In the genomic region with DNA sequence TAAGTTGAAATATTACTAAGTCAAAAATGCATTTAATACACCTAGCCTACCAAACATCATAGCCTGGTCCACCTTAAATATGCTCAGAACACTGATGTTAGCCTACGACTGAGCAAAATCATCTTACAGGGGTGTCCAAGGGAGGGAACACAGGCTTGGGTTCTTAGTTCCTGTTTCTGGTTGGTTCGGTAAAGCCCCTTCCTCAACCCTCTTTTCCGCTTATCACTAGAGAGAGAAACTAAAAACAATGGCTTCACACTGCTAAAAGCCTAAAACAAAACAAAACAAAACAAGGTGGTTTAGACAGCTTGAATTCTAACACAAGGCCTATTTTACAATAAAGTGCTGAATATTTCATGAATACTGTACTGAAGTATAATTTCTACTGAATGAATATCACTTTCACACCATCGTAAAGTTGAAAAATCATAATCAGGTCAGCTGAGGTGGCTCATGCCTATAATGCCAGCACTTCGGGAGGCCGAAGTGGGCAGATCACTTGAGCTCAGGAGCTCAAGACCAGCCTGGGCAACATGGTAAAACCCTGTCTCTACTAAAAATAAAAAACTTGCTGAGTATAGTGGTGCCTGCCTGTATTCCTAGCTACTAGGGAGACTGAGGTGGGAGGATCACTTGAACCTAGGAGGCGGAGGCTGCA, we compare ENCODE assay signal across 1 cellular context.
TF ChIP-seq lines count a peak whose summit lies in the region.

No MANE protein-coding gene starts in this region.

TF ChIP-seq in GM12878, 131 proteins besides CTCF, POLR2A, EP300 and RAD21 (continued from another document):
- TF ChIP-seq, protein P1, sequence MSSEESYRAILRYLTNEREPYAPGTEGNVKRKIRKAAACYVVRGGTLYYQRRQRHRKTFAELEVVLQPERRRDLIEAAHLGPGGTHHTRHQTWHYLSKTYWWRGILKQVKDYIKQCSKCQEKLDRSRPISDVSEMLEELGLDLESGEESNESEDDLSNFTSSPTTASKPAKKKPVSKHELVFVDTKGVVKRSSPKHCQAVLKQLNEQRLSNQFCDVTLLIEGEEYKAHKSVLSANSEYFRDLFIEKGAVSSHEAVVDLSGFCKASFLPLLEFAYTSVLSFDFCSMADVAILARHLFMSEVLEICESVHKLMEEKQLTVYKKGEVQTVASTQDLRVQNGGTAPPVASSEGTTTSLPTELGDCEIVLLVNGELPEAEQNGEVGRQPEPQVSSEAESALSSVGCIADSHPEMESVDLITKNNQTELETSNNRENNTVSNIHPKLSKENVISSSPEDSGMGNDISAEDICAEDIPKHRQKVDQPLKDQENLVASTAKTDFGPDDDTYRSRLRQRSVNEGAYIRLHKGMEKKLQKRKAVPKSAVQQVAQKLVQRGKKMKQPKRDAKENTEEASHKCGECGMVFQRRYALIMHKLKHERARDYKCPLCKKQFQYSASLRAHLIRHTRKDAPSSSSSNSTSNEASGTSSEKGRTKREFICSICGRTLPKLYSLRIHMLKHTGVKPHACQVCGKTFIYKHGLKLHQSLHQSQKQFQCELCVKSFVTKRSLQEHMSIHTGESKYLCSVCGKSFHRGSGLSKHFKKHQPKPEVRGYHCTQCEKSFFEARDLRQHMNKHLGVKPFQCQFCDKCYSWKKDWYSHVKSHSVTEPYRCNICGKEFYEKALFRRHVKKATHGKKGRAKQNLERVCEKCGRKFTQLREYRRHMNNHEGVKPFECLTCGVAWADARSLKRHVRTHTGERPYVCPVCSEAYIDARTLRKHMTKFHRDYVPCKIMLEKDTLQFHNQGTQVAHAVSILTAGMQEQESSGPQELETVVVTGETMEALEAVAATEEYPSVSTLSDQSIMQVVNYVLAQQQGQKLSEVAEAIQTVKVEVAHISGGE (CRISPR knock-in tag; IDR thresholded peaks at IDR 0.05): no peak
- TF ChIP-seq, protein P2, sequence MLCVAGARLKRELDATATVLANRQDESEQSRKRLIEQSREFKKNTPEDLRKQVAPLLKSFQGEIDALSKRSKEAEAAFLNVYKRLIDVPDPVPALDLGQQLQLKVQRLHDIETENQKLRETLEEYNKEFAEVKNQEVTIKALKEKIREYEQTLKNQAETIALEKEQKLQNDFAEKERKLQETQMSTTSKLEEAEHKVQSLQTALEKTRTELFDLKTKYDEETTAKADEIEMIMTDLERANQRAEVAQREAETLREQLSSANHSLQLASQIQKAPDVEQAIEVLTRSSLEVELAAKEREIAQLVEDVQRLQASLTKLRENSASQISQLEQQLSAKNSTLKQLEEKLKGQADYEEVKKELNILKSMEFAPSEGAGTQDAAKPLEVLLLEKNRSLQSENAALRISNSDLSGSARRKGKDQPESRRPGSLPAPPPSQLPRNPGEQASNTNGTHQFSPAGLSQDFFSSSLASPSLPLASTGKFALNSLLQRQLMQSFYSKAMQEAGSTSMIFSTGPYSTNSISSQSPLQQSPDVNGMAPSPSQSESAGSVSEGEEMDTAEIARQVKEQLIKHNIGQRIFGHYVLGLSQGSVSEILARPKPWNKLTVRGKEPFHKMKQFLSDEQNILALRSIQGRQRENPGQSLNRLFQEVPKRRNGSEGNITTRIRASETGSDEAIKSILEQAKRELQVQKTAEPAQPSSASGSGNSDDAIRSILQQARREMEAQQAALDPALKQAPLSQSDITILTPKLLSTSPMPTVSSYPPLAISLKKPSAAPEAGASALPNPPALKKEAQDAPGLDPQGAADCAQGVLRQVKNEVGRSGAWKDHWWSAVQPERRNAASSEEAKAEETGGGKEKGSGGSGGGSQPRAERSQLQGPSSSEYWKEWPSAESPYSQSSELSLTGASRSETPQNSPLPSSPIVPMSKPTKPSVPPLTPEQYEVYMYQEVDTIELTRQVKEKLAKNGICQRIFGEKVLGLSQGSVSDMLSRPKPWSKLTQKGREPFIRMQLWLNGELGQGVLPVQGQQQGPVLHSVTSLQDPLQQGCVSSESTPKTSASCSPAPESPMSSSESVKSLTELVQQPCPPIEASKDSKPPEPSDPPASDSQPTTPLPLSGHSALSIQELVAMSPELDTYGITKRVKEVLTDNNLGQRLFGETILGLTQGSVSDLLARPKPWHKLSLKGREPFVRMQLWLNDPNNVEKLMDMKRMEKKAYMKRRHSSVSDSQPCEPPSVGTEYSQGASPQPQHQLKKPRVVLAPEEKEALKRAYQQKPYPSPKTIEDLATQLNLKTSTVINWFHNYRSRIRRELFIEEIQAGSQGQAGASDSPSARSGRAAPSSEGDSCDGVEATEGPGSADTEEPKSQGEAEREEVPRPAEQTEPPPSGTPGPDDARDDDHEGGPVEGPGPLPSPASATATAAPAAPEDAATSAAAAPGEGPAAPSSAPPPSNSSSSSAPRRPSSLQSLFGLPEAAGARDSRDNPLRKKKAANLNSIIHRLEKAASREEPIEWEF (IDR thresholded peaks at IDR 0.05; ENCODE audit: insufficient replicate concordance, low read depth, low read length): no peak
- TF ChIP-seq, protein P3, sequence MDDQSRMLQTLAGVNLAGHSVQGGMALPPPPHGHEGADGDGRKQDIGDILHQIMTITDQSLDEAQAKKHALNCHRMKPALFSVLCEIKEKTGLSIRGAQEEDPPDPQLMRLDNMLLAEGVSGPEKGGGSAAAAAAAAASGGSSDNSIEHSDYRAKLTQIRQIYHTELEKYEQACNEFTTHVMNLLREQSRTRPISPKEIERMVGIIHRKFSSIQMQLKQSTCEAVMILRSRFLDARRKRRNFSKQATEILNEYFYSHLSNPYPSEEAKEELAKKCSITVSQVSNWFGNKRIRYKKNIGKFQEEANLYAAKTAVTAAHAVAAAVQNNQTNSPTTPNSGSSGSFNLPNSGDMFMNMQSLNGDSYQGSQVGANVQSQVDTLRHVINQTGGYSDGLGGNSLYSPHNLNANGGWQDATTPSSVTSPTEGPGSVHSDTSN (IDR thresholded peaks at IDR 0.05; ENCODE audit: insufficient replicate concordance, low read depth, low read length): no peak
- TF ChIP-seq NBN (IDR thresholded peaks at IDR 0.05) (peak; percentile 61; the same call in 1 of the 2 replicates), GABPA (IDR thresholded peaks at IDR 0.05; ENCODE audit: low read depth) (0 out of 2 replicates have a peak, but pooled peaks have one; percentile 9), YY1 (IDR thresholded peaks at IDR 0.05; ENCODE audit: low read depth, low read length) (peak; percentile 37; the same call in 1 of the 2 replicates), ZZZ3 (IDR thresholded peaks at IDR 0.05; ENCODE audit: control insufficient read depth, insufficient read length, low read depth) (no peak), ATF7 (IDR thresholded peaks at IDR 0.05; ENCODE audit: low read depth) (0 out of 2 replicates have a peak, but pooled peaks have one; percentile 31), SUZ12 (IDR thresholded peaks at IDR 0.05; ENCODE audit: unreplicated experiment) (no peak), ZNF622 (IDR thresholded peaks at IDR 0.05) (no peak), FOXM1 (IDR thresholded peaks at IDR 0.05; ENCODE audit: low read depth, low read length) (0 out of 2 replicates have a peak, but pooled peaks have one; percentile 31), MTA2 (IDR thresholded peaks at IDR 0.05; ENCODE audit: low read depth) (0 out of 2 replicates have a peak, but pooled peaks have one; percentile 24), IRF4 (IDR thresholded peaks at IDR 0.05; ENCODE audit: low read depth, low read length) (0 out of 2 replicates have a peak, but pooled peaks have one; percentile 12), MYB (IDR thresholded peaks at IDR 0.05; ENCODE audit: borderline replicate concordance, low read depth, low read length) (no peak), KDM1A (IDR thresholded peaks at IDR 0.05; ENCODE audit: borderline replicate concordance) (no peak)
- TF ChIP-seq, protein P4, sequence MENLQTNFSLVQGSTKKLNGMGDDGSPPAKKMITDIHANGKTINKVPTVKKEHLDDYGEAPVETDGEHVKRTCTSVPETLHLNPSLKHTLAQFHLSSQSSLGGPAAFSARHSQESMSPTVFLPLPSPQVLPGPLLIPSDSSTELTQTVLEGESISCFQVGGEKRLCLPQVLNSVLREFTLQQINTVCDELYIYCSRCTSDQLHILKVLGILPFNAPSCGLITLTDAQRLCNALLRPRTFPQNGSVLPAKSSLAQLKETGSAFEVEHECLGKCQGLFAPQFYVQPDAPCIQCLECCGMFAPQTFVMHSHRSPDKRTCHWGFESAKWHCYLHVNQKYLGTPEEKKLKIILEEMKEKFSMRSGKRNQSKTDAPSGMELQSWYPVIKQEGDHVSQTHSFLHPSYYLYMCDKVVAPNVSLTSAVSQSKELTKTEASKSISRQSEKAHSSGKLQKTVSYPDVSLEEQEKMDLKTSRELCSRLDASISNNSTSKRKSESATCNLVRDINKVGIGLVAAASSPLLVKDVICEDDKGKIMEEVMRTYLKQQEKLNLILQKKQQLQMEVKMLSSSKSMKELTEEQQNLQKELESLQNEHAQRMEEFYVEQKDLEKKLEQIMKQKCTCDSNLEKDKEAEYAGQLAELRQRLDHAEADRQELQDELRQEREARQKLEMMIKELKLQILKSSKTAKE (IDR thresholded peaks at IDR 0.05; ENCODE audit: low read depth, poor library complexity, severe bottlenecking): peak; percentile 40
- TF ChIP-seq, protein P5, sequence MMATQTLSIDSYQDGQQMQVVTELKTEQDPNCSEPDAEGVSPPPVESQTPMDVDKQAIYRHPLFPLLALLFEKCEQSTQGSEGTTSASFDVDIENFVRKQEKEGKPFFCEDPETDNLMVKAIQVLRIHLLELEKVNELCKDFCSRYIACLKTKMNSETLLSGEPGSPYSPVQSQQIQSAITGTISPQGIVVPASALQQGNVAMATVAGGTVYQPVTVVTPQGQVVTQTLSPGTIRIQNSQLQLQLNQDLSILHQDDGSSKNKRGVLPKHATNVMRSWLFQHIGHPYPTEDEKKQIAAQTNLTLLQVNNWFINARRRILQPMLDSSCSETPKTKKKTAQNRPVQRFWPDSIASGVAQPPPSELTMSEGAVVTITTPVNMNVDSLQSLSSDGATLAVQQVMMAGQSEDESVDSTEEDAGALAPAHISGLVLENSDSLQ (IDR thresholded peaks at IDR 0.05): no peak
- TF ChIP-seq, protein P6, sequence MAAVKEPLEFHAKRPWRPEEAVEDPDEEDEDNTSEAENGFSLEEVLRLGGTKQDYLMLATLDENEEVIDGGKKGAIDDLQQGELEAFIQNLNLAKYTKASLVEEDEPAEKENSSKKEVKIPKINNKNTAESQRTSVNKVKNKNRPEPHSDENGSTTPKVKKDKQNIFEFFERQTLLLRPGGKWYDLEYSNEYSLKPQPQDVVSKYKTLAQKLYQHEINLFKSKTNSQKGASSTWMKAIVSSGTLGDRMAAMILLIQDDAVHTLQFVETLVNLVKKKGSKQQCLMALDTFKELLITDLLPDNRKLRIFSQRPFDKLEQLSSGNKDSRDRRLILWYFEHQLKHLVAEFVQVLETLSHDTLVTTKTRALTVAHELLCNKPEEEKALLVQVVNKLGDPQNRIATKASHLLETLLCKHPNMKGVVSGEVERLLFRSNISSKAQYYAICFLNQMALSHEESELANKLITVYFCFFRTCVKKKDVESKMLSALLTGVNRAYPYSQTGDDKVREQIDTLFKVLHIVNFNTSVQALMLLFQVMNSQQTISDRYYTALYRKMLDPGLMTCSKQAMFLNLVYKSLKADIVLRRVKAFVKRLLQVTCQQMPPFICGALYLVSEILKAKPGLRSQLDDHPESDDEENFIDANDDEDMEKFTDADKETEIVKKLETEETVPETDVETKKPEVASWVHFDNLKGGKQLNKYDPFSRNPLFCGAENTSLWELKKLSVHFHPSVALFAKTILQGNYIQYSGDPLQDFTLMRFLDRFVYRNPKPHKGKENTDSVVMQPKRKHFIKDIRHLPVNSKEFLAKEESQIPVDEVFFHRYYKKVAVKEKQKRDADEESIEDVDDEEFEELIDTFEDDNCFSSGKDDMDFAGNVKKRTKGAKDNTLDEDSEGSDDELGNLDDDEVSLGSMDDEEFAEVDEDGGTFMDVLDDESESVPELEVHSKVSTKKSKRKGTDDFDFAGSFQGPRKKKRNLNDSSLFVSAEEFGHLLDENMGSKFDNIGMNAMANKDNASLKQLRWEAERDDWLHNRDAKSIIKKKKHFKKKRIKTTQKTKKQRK (IDR thresholded peaks at IDR 0.05; ENCODE audit: low read depth, low read length): no peak
- TF ChIP-seq, protein P7, sequence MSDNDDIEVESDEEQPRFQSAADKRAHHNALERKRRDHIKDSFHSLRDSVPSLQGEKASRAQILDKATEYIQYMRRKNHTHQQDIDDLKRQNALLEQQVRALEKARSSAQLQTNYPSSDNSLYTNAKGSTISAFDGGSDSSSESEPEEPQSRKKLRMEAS (IDR thresholded peaks at IDR 0.05; ENCODE audit: low read depth, low read length): no peak
